Comparison of ENCODE assay signal across 1 cellular context in the genomic region with DNA sequence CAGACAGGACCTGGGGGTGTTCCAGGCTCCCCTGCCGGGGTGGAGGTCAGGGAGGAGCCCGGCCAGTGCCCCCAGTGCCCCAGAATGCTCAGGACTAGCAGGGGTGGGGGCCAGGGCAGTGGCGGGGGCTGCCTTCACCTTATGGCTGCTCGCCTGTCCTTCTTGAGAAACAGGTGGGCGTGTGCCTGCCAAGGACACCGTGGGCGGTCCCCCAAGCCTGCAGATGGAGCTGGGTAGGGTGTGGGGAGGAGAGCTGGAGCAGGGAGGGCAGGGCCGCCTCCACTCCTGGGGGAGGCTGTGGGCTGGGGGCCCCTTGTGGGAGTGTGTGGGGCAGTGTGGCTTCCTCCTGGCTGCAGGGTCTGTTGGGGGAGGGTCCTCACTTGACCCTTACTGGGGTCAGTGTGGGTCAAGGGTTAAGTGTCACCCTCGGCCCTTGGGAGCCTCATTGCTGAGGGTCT.
TF ChIP-seq lines count a peak whose summit lies in the region.

No MANE protein-coding gene starts in this region.

TF ChIP-seq in HEK293, 187 proteins besides CTCF, POLR2A, EP300 and RAD21 (continued from another document):
- TF ChIP-seq, protein P1, sequence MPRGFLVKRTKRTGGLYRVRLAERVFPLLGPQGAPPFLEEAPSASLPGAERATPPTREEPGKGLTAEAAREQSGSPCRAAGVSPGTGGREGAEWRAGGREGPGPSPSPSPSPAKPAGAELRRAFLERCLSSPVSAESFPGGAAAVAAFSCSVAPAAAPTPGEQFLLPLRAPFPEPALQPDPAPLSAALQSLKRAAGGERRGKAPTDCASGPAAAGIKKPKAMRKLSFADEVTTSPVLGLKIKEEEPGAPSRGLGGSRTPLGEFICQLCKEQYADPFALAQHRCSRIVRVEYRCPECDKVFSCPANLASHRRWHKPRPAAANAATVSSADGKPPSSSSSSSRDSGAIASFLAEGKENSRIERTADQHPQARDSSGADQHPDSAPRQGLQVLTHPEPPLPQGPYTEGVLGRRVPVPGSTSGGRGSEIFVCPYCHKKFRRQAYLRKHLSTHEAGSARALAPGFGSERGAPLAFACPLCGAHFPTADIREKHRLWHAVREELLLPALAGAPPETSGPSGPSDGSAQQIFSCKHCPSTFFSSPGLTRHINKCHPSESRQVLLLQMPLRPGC (tag by site-specific recombination; IDR thresholded peaks at IDR 0.05): no peak
- TF ChIP-seq ZNF776 (tag by site-specific recombination; IDR thresholded peaks at IDR 0.05; ENCODE audit: borderline replicate concordance) (no peak), OSR2 (tag by site-specific recombination; IDR thresholded peaks at IDR 0.05) (no peak), EGR2 (tag by site-specific recombination; IDR thresholded peaks at IDR 0.05; ENCODE audit: low read depth) (peak; percentile 98), ZNF366 (tag by site-specific recombination; conservative IDR thresholded peaks at IDR 0.05) (no peak), ZNF248 (tag by site-specific recombination; IDR thresholded peaks at IDR 0.05) (no peak), ZNF837 (tag by site-specific recombination; IDR thresholded peaks at IDR 0.05) (no peak), ZBTB17 (tag by site-specific recombination; IDR thresholded peaks at IDR 0.05) (no peak), ZBTB48 (tag by site-specific recombination; IDR thresholded peaks at IDR 0.05) (no peak), ZNF174 (tag by site-specific recombination; IDR thresholded peaks at IDR 0.05) (no peak), KLF9 (tag by site-specific recombination; IDR thresholded peaks at IDR 0.05; ENCODE audit: low read depth) (peak; percentile 22; the same call in 1 of the 2 replicates), GLIS1 (tag by site-specific recombination; IDR thresholded peaks at IDR 0.05) (peak; percentile 43; the same call in 1 of the 2 replicates), WT1 (tag by site-specific recombination; IDR thresholded peaks at IDR 0.05) (no peak), KLF1 (tag by site-specific recombination; IDR thresholded peaks at IDR 0.05) (peak; percentile 76), ZFHX2 (tag by site-specific recombination; conservative IDR thresholded peaks at IDR 0.05) (peak; percentile 99), ZNF660 (tag by site-specific recombination; IDR thresholded peaks at IDR 0.05) (no peak), SALL2 (tag by site-specific recombination; IDR thresholded peaks at IDR 0.05; ENCODE audit: borderline replicate concordance) (no peak), ZFP69B (tag by site-specific recombination; IDR thresholded peaks at IDR 0.05) (no peak), ZNF560 (tag by site-specific recombination; IDR thresholded peaks at IDR 0.05; ENCODE audit: borderline replicate concordance) (no peak), ZBTB7A (tag by site-specific recombination; IDR thresholded peaks at IDR 0.05; ENCODE audit: low read depth) (0 out of 2 replicates have a peak, but pooled peaks have one; percentile 37), ZNF16 (tag by site-specific recombination; IDR thresholded peaks at IDR 0.05; ENCODE audit: low read depth) (no peak)
- TF ChIP-seq, protein P2, sequence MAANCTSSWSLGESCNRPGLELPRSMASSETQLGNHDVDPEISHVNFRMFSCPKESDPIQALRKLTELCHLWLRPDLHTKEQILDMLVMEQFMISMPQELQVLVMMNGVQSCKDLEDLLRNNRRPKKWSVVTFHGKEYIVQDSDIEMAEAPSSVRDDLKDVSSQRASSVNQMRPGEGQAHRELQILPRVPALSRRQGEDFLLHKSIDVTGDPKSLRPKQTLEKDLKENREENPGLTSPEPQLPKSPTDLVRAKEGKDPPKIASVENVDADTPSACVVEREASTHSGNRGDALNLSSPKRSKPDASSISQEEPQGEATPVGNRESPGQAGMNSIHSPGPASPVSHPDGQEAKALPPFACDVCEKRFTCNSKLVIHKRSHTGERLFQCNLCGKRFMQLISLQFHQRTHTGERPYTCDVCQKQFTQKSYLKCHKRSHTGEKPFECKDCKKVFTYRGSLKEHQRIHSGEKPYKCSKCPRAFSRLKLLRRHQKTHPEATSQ (tag by site-specific recombination; IDR thresholded peaks at IDR 0.05): no peak
- TF ChIP-seq, protein P3, sequence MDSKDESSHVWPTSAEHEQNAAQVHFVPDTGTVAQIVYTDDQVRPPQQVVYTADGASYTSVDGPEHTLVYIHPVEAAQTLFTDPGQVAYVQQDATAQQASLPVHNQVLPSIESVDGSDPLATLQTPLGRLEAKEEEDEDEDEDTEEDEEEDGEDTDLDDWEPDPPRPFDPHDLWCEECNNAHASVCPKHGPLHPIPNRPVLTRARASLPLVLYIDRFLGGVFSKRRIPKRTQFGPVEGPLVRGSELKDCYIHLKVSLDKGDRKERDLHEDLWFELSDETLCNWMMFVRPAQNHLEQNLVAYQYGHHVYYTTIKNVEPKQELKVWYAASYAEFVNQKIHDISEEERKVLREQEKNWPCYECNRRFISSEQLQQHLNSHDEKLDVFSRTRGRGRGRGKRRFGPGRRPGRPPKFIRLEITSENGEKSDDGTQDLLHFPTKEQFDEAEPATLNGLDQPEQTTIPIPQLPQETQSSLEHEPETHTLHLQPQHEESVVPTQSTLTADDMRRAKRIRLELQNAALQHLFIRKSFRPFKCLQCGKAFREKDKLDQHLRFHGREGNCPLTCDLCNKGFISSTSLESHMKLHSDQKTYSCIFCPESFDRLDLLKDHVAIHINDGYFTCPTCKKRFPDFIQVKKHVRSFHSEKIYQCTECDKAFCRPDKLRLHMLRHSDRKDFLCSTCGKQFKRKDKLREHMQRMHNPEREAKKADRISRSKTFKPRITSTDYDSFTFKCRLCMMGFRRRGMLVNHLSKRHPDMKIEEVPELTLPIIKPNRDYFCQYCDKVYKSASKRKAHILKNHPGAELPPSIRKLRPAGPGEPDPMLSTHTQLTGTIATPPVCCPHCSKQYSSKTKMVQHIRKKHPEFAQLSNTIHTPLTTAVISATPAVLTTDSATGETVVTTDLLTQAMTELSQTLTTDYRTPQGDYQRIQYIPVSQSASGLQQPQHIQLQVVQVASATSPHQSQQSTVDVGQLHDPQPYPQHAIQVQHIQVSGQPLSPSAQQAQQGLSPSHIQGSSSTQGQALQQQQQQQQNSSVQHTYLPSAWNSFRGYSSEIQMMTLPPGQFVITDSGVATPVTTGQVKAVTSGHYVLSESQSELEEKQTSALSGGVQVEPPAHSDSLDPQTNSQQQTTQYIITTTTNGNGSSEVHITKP (tag by site-specific recombination; IDR thresholded peaks at IDR 0.05): no peak
- TF ChIP-seq, protein P4, sequence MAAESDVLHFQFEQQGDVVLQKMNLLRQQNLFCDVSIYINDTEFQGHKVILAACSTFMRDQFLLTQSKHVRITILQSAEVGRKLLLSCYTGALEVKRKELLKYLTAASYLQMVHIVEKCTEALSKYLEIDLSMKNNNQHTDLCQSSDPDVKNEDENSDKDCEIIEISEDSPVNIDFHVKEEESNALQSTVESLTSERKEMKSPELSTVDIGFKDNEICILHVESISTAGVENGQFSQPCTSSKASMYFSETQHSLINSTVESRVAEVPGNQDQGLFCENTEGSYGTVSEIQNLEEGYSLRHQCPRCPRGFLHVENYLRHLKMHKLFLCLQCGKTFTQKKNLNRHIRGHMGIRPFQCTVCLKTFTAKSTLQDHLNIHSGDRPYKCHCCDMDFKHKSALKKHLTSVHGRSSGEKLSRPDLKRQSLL (tag by site-specific recombination; IDR thresholded peaks at IDR 0.05): no peak
TF ChIP-seq in HEK293: peak in this region for 7.
